In genomic region chr20:62795023-62795761, GRCh38 we compare ENCODE assay signal across 8 cellular contexts. TPM values are rescaled to one million over a fixed set of nuclear protein-coding genes. Genes with fewer than 3 reads are reported as not detected.
A peak's percentile ranks its signal among the peaks of the same experiment; 100 is the strongest.
DNase-seq lines count a peak whose midpoint lies in the region; ATAC-seq and TF ChIP-seq lines count a peak whose summit lies in the region.

No MANE protein-coding gene starts in this region.

- H3K79me2 ChIP-seq in fibroblast of lung (ENCODE audit: control insufficient read depth, insufficient read depth, low read length), result peaks cover 9% of the 10 kb centered on the region

- WGBS in thyroid gland, 2 donors, result 0% methylated on average over 26 to 65 of the region's 68 CpGs

- H3K9ac ChIP-seq in BLaER1 treated with 17β-estradiol and CSF1 and Interleukin-3, amounts not matched to agents 10 nM and 100 nM, result peak overlapping the region; percentile 75 to 88 (median 86)
- H3K9ac ChIP-seq in fibroblast of lung (ENCODE audit: insufficient read depth, low read length), result peak overlapping the region; percentile 71

- peak overlapping the region; percentile 62 to 87 (median 79) for H3K27ac ChIP-seq in BLaER1 treated with 17β-estradiol and CSF1 and Interleukin-3, amounts not matched to agents 10 nM and 100 nM
- H3K27ac ChIP-seq in HL-60 (replicated peaks) (peak overlapping the region; percentile 77), fibroblast of lung (ENCODE audit: insufficient read depth, low read length) (peak overlapping the region; percentile 80), thyroid gland (peak overlapping the region; percentile 29 to 94 (median 70))

- intact Hi-C loops in thyroid gland (cut with DNase I), result no loop called here

- H3K4me2 ChIP-seq in BLaER1 treated with 17β-estradiol and CSF1 and Interleukin-3, amounts not matched to agents 10 nM and 100 nM, result peak overlapping the region; percentile 85 to 100 (median 98)
- peak overlapping the region; percentile 89 for H3K4me2 ChIP-seq in fibroblast of lung (ENCODE audit: extremely low read depth, insufficient read depth, low read length)

- DNase-seq in HL-60 (ENCODE audit: low read depth in 1 of 2, low spot score in 1 of 2) (peak; percentile 51 to 59), OCI-M2 (lab: John Stamatoyannopoulos, UW; ENCODE audit: unreplicated experiment) (peak; percentile 38), activated T-helper 1 cell treated with Interleukin-2 at 50 U/mL for 16 hours (ENCODE audit: low read depth) (peak; percentile 55), fibroblast of lung (ENCODE audit: low read depth in 2 of 2) (peak; percentile 44 to 48), thyroid gland (peak; percentile 55 to 63)

- H2AFZ ChIP-seq in fibroblast of lung (ENCODE audit: low read length) (peak overlapping the region; percentile 82), neuron (ENCODE audit: low read depth, low read length) (peak overlapping the region; percentile 82)

- peaks cover 0 to 44% (median 25%) of the 10 kb centered on the region in 11 experiments; a peak in 16 of 22 replicates for H4K20me1 ChIP-seq in BLaER1 treated with 17β-estradiol and CSF1 and Interleukin-3, amounts not matched to agents 10 nM and 100 nM
- no peaks in the 10 kb centered on the region for H4K20me1 ChIP-seq in fibroblast of lung (ENCODE audit: control insufficient read depth, extremely low read depth, insufficient read depth, low read length)

- no peaks in the 10 kb centered on the region for H3K9me3 ChIP-seq in BLaER1 treated with 17β-estradiol and CSF1 and Interleukin-3, amounts not matched to agents 10 nM and 100 nM (replicated peaks in 1 of 11)
- H3K9me3 ChIP-seq in fibroblast of lung (ENCODE audit: control insufficient read depth, insufficient read depth, low read depth, low read length), result no peaks in the 10 kb centered on the region
- no peaks in the 10 kb centered on the region for H3K9me3 ChIP-seq in neuron (ENCODE audit: low read length)
- H3K9me3 ChIP-seq in thyroid gland, result no peaks in the 10 kb centered on the region

- H3K36me3 ChIP-seq in BLaER1 treated with 17β-estradiol and CSF1 and Interleukin-3, amounts not matched to agents 10 nM and 100 nM, result peaks cover 23 to 31% (median 25%) of the 10 kb centered on the region in 11 experiments
- H3K36me3 ChIP-seq in fibroblast of lung (ENCODE audit: control insufficient read depth, insufficient read depth, low read length), result peaks cover 15% of the 10 kb centered on the region
- H3K36me3 ChIP-seq in neuron (ENCODE audit: insufficient read depth, low read length), result peaks cover 26% of the 10 kb centered on the region
- H3K36me3 ChIP-seq in thyroid gland, result peaks cover 11 to 15% of the 10 kb centered on the region in 2 donors

- H3K4me1 ChIP-seq in BLaER1 treated with 17β-estradiol and CSF1 and Interleukin-3, amounts not matched to agents 10 nM and 100 nM, result peaks cover 64 to 85% (median 78%) of the 10 kb centered on the region in 10 experiments
- H3K4me1 ChIP-seq in fibroblast of lung (ENCODE audit: control insufficient read depth, extremely low read depth, insufficient read depth, low read length) (peaks cover 21% of the 10 kb centered on the region), neuron (ENCODE audit: insufficient read depth, low read length) (peaks cover 23% of the 10 kb centered on the region), thyroid gland (peaks cover 16 to 25% of the 10 kb centered on the region in 2 donors)

- no peak for TF ChIP-seq CTCF in HL-60 (IDR thresholded peaks at IDR 0.05; ENCODE audit: insufficient read depth, low read length)
- no peak for TF ChIP-seq CTCF in fibroblast of lung (conservative IDR thresholded peaks at IDR 0.05 in 1 of 2, IDR thresholded peaks at IDR 0.05 in 1 of 2; ENCODE audit: low read depth in 1 of 2, low read length in 2 of 2)
- TF ChIP-seq CTCF in thyroid gland (IDR thresholded peaks at IDR 0.05), result no peak

- peak overlapping the region; percentile 55 to 79 (median 67) for H3K4me3 ChIP-seq in BLaER1 treated with 17β-estradiol and CSF1 and Interleukin-3, amounts not matched to agents 10 nM and 100 nM
- peak overlapping the region; percentile 35 for H3K4me3 ChIP-seq in HL-60 (replicated peaks; ENCODE audit: insufficient read depth, low read length)
- peak overlapping the region; percentile 60 to 69 (median 66) for H3K4me3 ChIP-seq in fibroblast of lung (replicated peaks in 1 of 4; ENCODE audit: control extremely low read depth in 1 of 4, insufficient read depth in 1 of 4, low read depth in 3 of 4, low read length in 4 of 4)
- peak overlapping the region; percentile 58 for H3K4me3 ChIP-seq in neuron (ENCODE audit: low read length)
- peak overlapping the region; percentile 45 to 74 (median 50) for H3K4me3 ChIP-seq in thyroid gland (replicated peaks in 1 of 3)

- no peaks in the 10 kb centered on the region for H3K27me3 ChIP-seq in BLaER1 treated with 17β-estradiol and CSF1 and Interleukin-3, amounts not matched to agents 10 nM and 100 nM
- H3K27me3 ChIP-seq in HL-60 (ENCODE audit: insufficient read depth, poor library complexity, severe bottlenecking) (no peaks in the 10 kb centered on the region), fibroblast of lung (ENCODE audit: control insufficient read depth, insufficient read depth, low read length) (no peaks in the 10 kb centered on the region), neuron (ENCODE audit: insufficient read depth, low read length) (peaks cover 4% of the 10 kb centered on the region), thyroid gland (no peaks in the 10 kb centered on the region)

- ATAC-seq in HG03159 (IDR thresholded peaks at IDR 0.05; ENCODE audit: unreplicated experiment), result no peak

- TF ChIP-seq POLR2A in thyroid gland (IDR thresholded peaks at IDR 0.05), result no peak

RNA-seq across cellular contexts. Expression of gene MRGBP, which starts 1.1 kb away (rescaled TPM):
- 18.5 and 20.3 TPM in 2 replicates for total RNA-seq in fibroblast of lung
- 13.1 and 15.2 TPM in 2 replicates for polyA plus RNA-seq in fibroblast of lung
- 12.6 and 17.4 TPM in 2 replicates for polyA plus RNA-seq in fibroblast of lung (2012)
- 4.7 and 17.0 TPM in 2 replicates for polyA minus RNA-seq in fibroblast of lung (ENCODE audit: low replicate concordance)
- total RNA-seq in thyroid gland, result 10 to 100 TPM in 3 of 4 donors, 1 to 10 TPM in 1; 9.9 to 14.6 (median 12.4) TPM

RNA-seq across cellular contexts. Expression of gene OGFR, which starts 9.4 kb away (rescaled TPM):
- 30.8 and 34.0 TPM in 2 replicates for total RNA-seq in fibroblast of lung
- polyA plus RNA-seq in fibroblast of lung, result 19.7 and 25.9 TPM in 2 replicates
- polyA plus RNA-seq in fibroblast of lung (2012), result 29.3 and 39.7 TPM in 2 replicates
- 7.3 and 8.1 TPM in 2 replicates for polyA minus RNA-seq in fibroblast of lung (ENCODE audit: low replicate concordance)
- 10 to 100 TPM; 50.0 to 67.6 (median 63.7) TPM for total RNA-seq in thyroid gland

RNA-seq across cellular contexts. Expression of gene COL9A3, which starts 21.7 kb away (rescaled TPM):
- total RNA-seq in fibroblast of lung, result 0.17 and 1.3 TPM in 2 replicates
- 0.17 and 0.59 TPM in 2 replicates for polyA plus RNA-seq in fibroblast of lung
- 0.49 and 1.3 TPM in 2 replicates for polyA plus RNA-seq in fibroblast of lung (2012)
- polyA minus RNA-seq in fibroblast of lung (ENCODE audit: low replicate concordance), result not detected in 2 replicates
- 100 to 1,000 TPM in 1 of 4 donors, 10 to 100 TPM in 2, 1 to 10 TPM in 1; 5.3 to 113 (median 62.8) TPM for total RNA-seq in thyroid gland
